In the genomic region with DNA sequence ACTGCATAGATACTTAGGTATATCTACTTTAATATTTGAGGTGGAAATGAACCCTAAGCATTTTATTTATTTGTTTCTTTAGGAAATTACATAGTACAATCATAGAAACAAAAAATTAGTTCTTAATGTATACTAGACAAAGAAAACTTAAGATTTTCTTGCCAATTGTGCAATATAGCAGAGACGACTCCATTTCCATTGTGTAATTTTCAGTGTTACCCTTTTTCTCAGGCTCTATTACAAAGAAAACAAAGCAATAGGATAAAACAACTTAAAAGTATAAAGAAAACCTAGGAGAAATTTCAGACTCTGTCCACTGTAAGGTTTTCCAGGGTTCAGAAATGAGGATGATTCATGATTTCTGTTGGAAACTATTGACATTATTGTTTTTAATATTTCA, we compare ENCODE assay signal across 28 cellular contexts.
"Had no signal": no experiment of that assay in that cellular context is flagged by ENCODE, and none has a peak within 500 bp of the region (broad histone marks: within the 10 kb centered on the region; RNA-seq: fewer than 3 reads in every experiment).

No MANE protein-coding gene starts in this region.

- H3K27me3 ChIP-seq: adrenal gland, ascending aorta, brain microvascular endothelial cell, heart right ventricle, ovary, right atrium auricular region, tibial artery had no signal

- H3K4me1 ChIP-seq: psoas muscle, right atrium auricular region had no signal

- H3K9me3 ChIP-seq: adrenal gland, ascending aorta, heart right ventricle, ovary, psoas muscle, right atrium auricular region, tibial artery had no signal

- H3K4me3 ChIP-seq: adrenal gland, ascending aorta, heart right ventricle, ovary, psoas muscle, right atrium auricular region, tibial artery had no signal

- DNase-seq: activated CD4-positive, alpha-beta T cell treated with anti-CD3 and anti-CD28 coated beads, Interleukin-2, amount 10 ng/mL, durations not matched to agents 7 days and 5 days; activated CD4-positive, CD25-positive, alpha-beta regulatory T cell treated with anti-CD3 and anti-CD28 coated beads, Interleukin-2, amount 50 U/mL, for 72 hours; activated CD8-positive, alpha-beta T cell treated with anti-CD3 and anti-CD28 coated beads, Interleukin-2, amount 10 ng/mL, durations not matched to agents 7 days and 5 days; activated gamma-delta T cell; adrenal gland; brain microvascular endothelial cell; central memory CD4-positive, alpha-beta T cell; dermis blood vessel endothelial cell; effector CD8-positive, alpha-beta T cell; foreskin fibroblast; heart right ventricle; islet precursor cell; left cardiac atrium; midbrain; natural killer cell; ovary; psoas muscle; stimulated activated CD4-positive, alpha-beta T cell treated with anti-CD3 and anti-CD28 coated beads, Interleukin-12 subunit alpha, Interleukin-12 subunit beta, amount 100 ng/mL, for 4 hours; stimulated activated CD4-positive, alpha-beta T cell treated with anti-CD3 and anti-CD28 coated beads, Interleukin-4, amount 100 ng/mL, for 4 hours; stimulated activated naive CD8-positive, alpha-beta T cell treated with anti-CD3 and anti-CD28 coated beads, Interleukin-15, Interleukin-2, amounts not matched to agents 100 U/mL and 50 U/mL, for 24 hours; substantia nigra; tibial artery; WERI-Rb-1 had no signal

- H3K27me3 Mint-ChIP-seq: activated CD4-positive, alpha-beta T cell treated with anti-CD3 and anti-CD28 coated beads, Interleukin-2, amount 10 ng/mL, durations not matched to agents 7 days and 5 days had no signal

- H3K9me3 Mint-ChIP-seq: activated CD4-positive, alpha-beta T cell treated with anti-CD3 and anti-CD28 coated beads, Interleukin-2, amount 10 ng/mL, durations not matched to agents 7 days and 5 days; activated naive CD4-positive, alpha-beta T cell treated with anti-CD3 and anti-CD28 coated beads, Interleukin-2, amount 50 U/mL, for 72 hours; activated T-helper 1 cell treated with anti-CD3 and anti-CD28 coated beads, Interleukin-12 subunit alpha, Interleukin-12 subunit beta, Interleukin-2, Interleukin-4 antibody, amounts not matched to agents 30 ng/mL and 10 ng/mL and 1 ng/mL, durations not matched to agents 14 hours and 24 hours and 36 hours; natural killer cell; T-helper 2 cell treated with Interferon-gamma antibody and Interleukin-4, amounts not matched to agents 5 μg/mL and 100 μg/mL, for 36 hours had no signal

- H3K4me1 Mint-ChIP-seq: natural killer cell had no signal

- H3K36me3 ChIP-seq: adrenal gland, ascending aorta, brain microvascular endothelial cell, heart right ventricle, ovary, right atrium auricular region, tibial artery, WERI-Rb-1 had no signal

- H3K4me3 Mint-ChIP-seq: activated CD4-positive, alpha-beta T cell treated with anti-CD3 and anti-CD28 coated beads, Interleukin-2, amount 10 ng/mL, durations not matched to agents 7 days and 5 days; activated CD8-positive, alpha-beta T cell treated with anti-CD3 and anti-CD28 coated beads, Interleukin-2, amount 10 ng/mL, durations not matched to agents 7 days and 5 days; activated T-helper 1 cell treated with anti-CD3 and anti-CD28 coated beads, Interleukin-12 subunit alpha, Interleukin-12 subunit beta, Interleukin-2, Interleukin-4 antibody, amounts not matched to agents 30 ng/mL and 10 ng/mL and 1 ng/mL, durations not matched to agents 14 hours and 24 hours and 36 hours; natural killer cell; T-helper 2 cell treated with Interferon-gamma antibody and Interleukin-4, amounts not matched to agents 5 μg/mL and 100 μg/mL, for 36 hours had no signal

- H3K27ac Mint-ChIP-seq: activated CD4-positive, alpha-beta T cell treated with anti-CD3 and anti-CD28 coated beads, Interleukin-2, amount 10 ng/mL, durations not matched to agents 7 days and 5 days; activated CD8-positive, alpha-beta T cell treated with anti-CD3 and anti-CD28 coated beads, Interleukin-2, amount 10 ng/mL, durations not matched to agents 7 days and 5 days; activated naive CD4-positive, alpha-beta T cell treated with anti-CD3 and anti-CD28 coated beads, Interleukin-2, amount 50 U/mL, for 72 hours; activated T-helper 1 cell treated with anti-CD3 and anti-CD28 coated beads, Interleukin-12 subunit alpha, Interleukin-12 subunit beta, Interleukin-2, Interleukin-4 antibody, amounts not matched to agents 30 ng/mL and 10 ng/mL and 1 ng/mL, durations not matched to agents 14 hours and 24 hours and 36 hours; natural killer cell; T-helper 2 cell treated with Interferon-gamma antibody and Interleukin-4, amounts not matched to agents 5 μg/mL and 100 μg/mL, for 36 hours had no signal

- H3K36me3 Mint-ChIP-seq: activated naive CD4-positive, alpha-beta T cell treated with anti-CD3 and anti-CD28 coated beads, Interleukin-2, amount 50 U/mL, for 72 hours; natural killer cell had no signal
